ENCODE assay signal across 8 cellular contexts in genomic region chr14:101731187-101732080, GRCh38. TPM values are rescaled to one million over a fixed set of nuclear protein-coding genes. Genes with fewer than 3 reads are reported as not detected.
DNase-seq lines count a peak whose midpoint lies in the region; ATAC-seq and TF ChIP-seq lines count a peak whose summit lies in the region.

No MANE protein-coding gene starts in this region.

- H3K9me3 ChIP-seq in KOPT-K1 (ENCODE audit: insufficient read depth, low read length, poor library complexity, severe bottlenecking) (no peaks in the 10 kb centered on the region), gastrocnemius medialis (no peaks in the 10 kb centered on the region)

- no peaks in the 10 kb centered on the region for H3K4me1 ChIP-seq in gastrocnemius medialis

- H3K4me1 Mint-ChIP-seq in Calu3 (ENCODE audit: low read depth, unreplicated experiment), result peaks cover 17% of the 10 kb centered on the region

- TF ChIP-seq POLR2A in gastrocnemius medialis (IDR thresholded peaks at IDR 0.05), result no peak

- H3K27ac ChIP-seq in KOPT-K1 (ENCODE audit: low read depth, low read length, poor library complexity, severe bottlenecking) (peak overlapping the region; percentile 58), gastrocnemius medialis (peak overlapping the region in 1 of 4 donors; percentile 1)

- peaks cover 3% of the 10 kb centered on the region for H3K9me3 Mint-ChIP-seq in Calu3 (ENCODE audit: low read depth, unreplicated experiment)

- intact Hi-C loops in Calu3 (cut with micrococcal nuclease; ENCODE audit: unreplicated experiment), result no loop called here
- intact Hi-C loops in Right ventricle myocardium inferior (cut with DNase I), result no loop called here
- intact Hi-C loops in gastrocnemius medialis (cut with DNase I; ENCODE audit: low total_unique reads), result no loop called here

- TF ChIP-seq CTCF in Calu3 (IDR thresholded peaks at IDR 0.05; ENCODE audit: unreplicated experiment) (no peak), gastrocnemius medialis (IDR thresholded peaks at IDR 0.05 in 4 of 5, conservative IDR thresholded peaks at IDR 0.05 in 1 of 5) (no peak)

- no peaks in the 10 kb centered on the region for H3K27me3 Mint-ChIP-seq in Calu3 (ENCODE audit: unreplicated experiment)

- peak; percentile 89 for DNase-seq in Calu3
- DNase-seq in RPMI8226, result peak; percentile 83
- peak; percentile 28 to 61 (median 40) for DNase-seq in activated naive CD4-positive, alpha-beta T cell (lab: John Stamatoyannopoulos, UW)
- DNase-seq in Right ventricle myocardium inferior (ENCODE audit: missing footprints), result peak; percentile 79
- peak in 1 of 2 donors; percentile 30 for DNase-seq in gastrocnemius medialis
- no peak for DNase-seq in medulla oblongata (ENCODE audit: extremely low spot score)

- H3K4me3 Mint-ChIP-seq in Calu3 (ENCODE audit: low read depth, unreplicated experiment), result peak overlapping the region; percentile 60

- peak overlapping the region; percentile 97 for H3K27ac Mint-ChIP-seq in Calu3 (ENCODE audit: unreplicated experiment)

- in situ Hi-C loops in gastrocnemius medialis (cut with MboI; ENCODE audit: low sequenced_read_pairs in 4 of 4), result no loop called here

- ATAC-seq in GM21619 (IDR thresholded peaks at IDR 0.05; ENCODE audit: unreplicated experiment) (peak; percentile 77), Right ventricle myocardium inferior (peak; percentile 54), gastrocnemius medialis (peak; percentile 58 to 68)

- H3K36me3 ChIP-seq in KOPT-K1 (ENCODE audit: insufficient read depth, low read length), result no peaks in the 10 kb centered on the region
- H3K36me3 ChIP-seq in gastrocnemius medialis, result no peaks in the 10 kb centered on the region

- no peaks in the 10 kb centered on the region for H3K27me3 ChIP-seq in gastrocnemius medialis

- CTCF ChIA-PET in Calu3 (lab: Charles Lee), result interaction anchor here (0.8 to 2.0 kb wide), 4 partner anchors 24 to 77 kb away, joined by 4 to 12 read pairs (median 8); no protein-coding TSS in a partner anchor

- peaks cover 17% of the 10 kb centered on the region for H3K36me3 Mint-ChIP-seq in Calu3 (ENCODE audit: insufficient read depth, unreplicated experiment)

- no peak overlapping the region for H3K4me3 ChIP-seq in gastrocnemius medialis

- no TSS peak for BruUV-seq in Calu3 (replicated peaks; lab: Mats Ljungman, UMichigan)

RNA-seq across cellular contexts. Expression of gene PPP2R5C, which starts 30.1 kb away (rescaled TPM):
- total RNA-seq in Calu3 (2022), result 108 and 120 TPM in 2 replicates
- total RNA-seq in Right ventricle myocardium inferior, result 199 TPM
- 10 to 100 TPM; 35.4 to 65.9 (median 49.3) TPM for total RNA-seq in gastrocnemius medialis
